Comparison of ENCODE assay signal across 8 cellular contexts in genomic region chr1:32201011-32201855, GRCh38. TPM values are rescaled to one million over a fixed set of nuclear protein-coding genes. Genes with fewer than 3 reads are reported as not detected.
DNase-seq lines count a peak whose midpoint lies in the region; ATAC-seq lines count a peak whose summit lies in the region.

No MANE protein-coding gene starts in this region.

- no peaks in the 10 kb centered on the region for H3K36me3 ChIP-seq in endocrine pancreas (ENCODE audit: control insufficient read depth, insufficient read depth, low read length)

- no peaks in the 10 kb centered on the region for H3K27me3 ChIP-seq in endocrine pancreas (ENCODE audit: control insufficient read depth, insufficient read depth, low read length)

- no peaks in the 10 kb centered on the region for H3K9me3 ChIP-seq in endocrine pancreas (ENCODE audit: control insufficient read depth, low read length)

- peaks cover 21% of the 10 kb centered on the region for H3K36me3 Mint-ChIP-seq in activated CD8-positive, alpha-beta memory T cell treated with anti-CD3 and anti-CD28 coated beads, Interleukin-2, amount 10 ng/mL, durations not matched to agents 7 days and 5 days

- H3K27me3 Mint-ChIP-seq in activated CD8-positive, alpha-beta memory T cell treated with anti-CD3 and anti-CD28 coated beads, Interleukin-2, amount 10 ng/mL, durations not matched to agents 7 days and 5 days, result no peaks in the 10 kb centered on the region

- CTCF ChIA-PET in activated CD8-positive, alpha-beta memory T cell treated with anti-CD3 and anti-CD28 coated beads, Interleukin-2, amount 10 ng/mL, durations not matched to agents 7 days and 5 days (lab: Charles Lee), result interaction anchor here (1.0 to 3.9 kb wide), 14 partner anchors 12 to 198 kb away, joined by 3 to 18 read pairs (median 4); partner anchors contain the start of genes BSDC1, KPNA6, LCK and TXLNA

- peak overlapping the region; percentile 40 for H3K4me3 ChIP-seq in endocrine pancreas (ENCODE audit: control insufficient read depth, insufficient read depth, low read length)

- H3K9me3 Mint-ChIP-seq in activated CD8-positive, alpha-beta memory T cell treated with anti-CD3 and anti-CD28 coated beads, Interleukin-2, amount 10 ng/mL, durations not matched to agents 7 days and 5 days (ENCODE audit: low read depth), result no peaks in the 10 kb centered on the region

- peak in 9 of 14 donors; percentile 33 to 69 (median 49) for DNase-seq in C1 segment of cervical spinal cord (lab: John Stamatoyannopoulos, UW)
- DNase-seq in NCI-H2227 (lab: John Stamatoyannopoulos, UW; ENCODE audit: unreplicated experiment), result peak; percentile 72
- DNase-seq in activated CD8-positive, alpha-beta memory T cell treated with anti-CD3 and anti-CD28 coated beads, Interleukin-2, amount 10 ng/mL, durations not matched to agents 7 days and 5 days, result peak; percentile 94
- DNase-seq in mucosa of gallbladder (ENCODE audit: low spot score), result peak; percentile 59
- peak; percentile 40 to 53 for DNase-seq in stimulated activated CD8-positive, alpha-beta memory T cell treated with anti-CD3 and anti-CD28 coated beads, Interleukin-7, amount 100 ng/mL, for 1 hour (ENCODE audit: low read depth in 2 of 2)

- peaks cover 62% of the 10 kb centered on the region for H3K4me1 Mint-ChIP-seq in activated CD8-positive, alpha-beta memory T cell treated with anti-CD3 and anti-CD28 coated beads, Interleukin-2, amount 10 ng/mL, durations not matched to agents 7 days and 5 days

- H3K4me1 ChIP-seq in endocrine pancreas (ENCODE audit: control insufficient read depth, insufficient read depth, low read length), result no peaks in the 10 kb centered on the region

- peak; percentile 39 for ATAC-seq in GM21390 (IDR thresholded peaks at IDR 0.05; ENCODE audit: unreplicated experiment)
- peak; percentile 69 for ATAC-seq in activated CD8-positive, alpha-beta memory T cell treated with anti-CD3 and anti-CD28 coated beads, Interleukin-2, amount 10 ng/mL, durations not matched to agents 7 days and 5 days
- ATAC-seq in HG02870 (IDR thresholded peaks at IDR 0.05; ENCODE audit: unreplicated experiment), result no peak

- peak overlapping the region; percentile 94 for H3K27ac Mint-ChIP-seq in activated CD8-positive, alpha-beta memory T cell treated with anti-CD3 and anti-CD28 coated beads, Interleukin-2, amount 10 ng/mL, durations not matched to agents 7 days and 5 days

- H3K9ac ChIP-seq in endocrine pancreas (ENCODE audit: control insufficient read depth, insufficient read depth, low read length), result peak overlapping the region; percentile 69

- H3K4me3 Mint-ChIP-seq in activated CD8-positive, alpha-beta memory T cell treated with anti-CD3 and anti-CD28 coated beads, Interleukin-2, amount 10 ng/mL, durations not matched to agents 7 days and 5 days, result peak overlapping the region; percentile 87

RNA-seq across cellular contexts. Expression of gene CCDC28B, which starts 0.8 kb away (rescaled TPM):
- 10 to 100 TPM; 33.0 to 43.3 TPM for total RNA-seq in activated CD8-positive, alpha-beta memory T cell treated with anti-CD3 and anti-CD28 coated beads, Interleukin-2, amount 10 ng/mL, durations not matched to agents 7 days and 5 days
- 12.1 TPM for total RNA-seq in mucosa of gallbladder

RNA-seq across cellular contexts. Expression of gene IQCC, which starts 4.2 kb away (rescaled TPM):
- 1 to 10 TPM; 5.4 to 7.2 TPM for total RNA-seq in activated CD8-positive, alpha-beta memory T cell treated with anti-CD3 and anti-CD28 coated beads, Interleukin-2, amount 10 ng/mL, durations not matched to agents 7 days and 5 days
- 3.5 TPM for total RNA-seq in mucosa of gallbladder

RNA-seq across cellular contexts. Expression of gene DCDC2B, which starts 7.7 kb away (rescaled TPM):
- under 1 TPM in 1 of 2 experiments, not detected in 1; 0.16 TPM for total RNA-seq in activated CD8-positive, alpha-beta memory T cell treated with anti-CD3 and anti-CD28 coated beads, Interleukin-2, amount 10 ng/mL, durations not matched to agents 7 days and 5 days
- total RNA-seq in mucosa of gallbladder, result not detected

RNA-seq across cellular contexts. Expression of gene TMEM234, which starts 20.9 kb away (rescaled TPM):
- 10 to 100 TPM; 11.7 to 12.3 TPM for total RNA-seq in activated CD8-positive, alpha-beta memory T cell treated with anti-CD3 and anti-CD28 coated beads, Interleukin-2, amount 10 ng/mL, durations not matched to agents 7 days and 5 days
- total RNA-seq in mucosa of gallbladder, result 35.1 TPM

RNA-seq across cellular contexts. Expression of gene EIF3I, which starts 21.0 kb away (rescaled TPM):
- 100 to 1,000 TPM; 162 to 227 TPM for total RNA-seq in activated CD8-positive, alpha-beta memory T cell treated with anti-CD3 and anti-CD28 coated beads, Interleukin-2, amount 10 ng/mL, durations not matched to agents 7 days and 5 days
- 132 TPM for total RNA-seq in mucosa of gallbladder
